ENCODE assay signal across 8 cellular contexts in the genomic region with DNA sequence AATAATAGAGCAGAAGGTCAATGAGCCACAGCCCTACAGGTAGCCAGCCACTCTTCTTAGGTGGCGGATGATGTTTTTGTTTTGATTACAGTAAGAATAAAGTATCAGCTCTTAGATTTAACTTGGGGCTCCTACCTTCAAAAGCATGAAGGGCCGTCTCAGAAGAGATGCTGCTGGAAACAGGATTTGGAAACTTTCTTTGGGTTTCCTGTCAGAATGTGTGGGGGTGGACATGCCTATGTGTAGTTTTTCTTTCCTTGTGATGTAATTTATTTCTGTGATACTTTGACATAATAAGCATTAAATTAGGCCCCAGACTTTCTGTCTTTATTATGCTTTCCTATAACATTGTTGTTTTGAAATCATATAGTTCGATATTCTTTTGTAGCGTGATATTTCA. TPM values are rescaled to one million over a fixed set of nuclear protein-coding genes. Genes with fewer than 3 reads are reported as not detected.
DNase-seq lines count a peak whose midpoint lies in the region; ATAC-seq, FAIRE-seq and TF ChIP-seq lines count a peak whose summit lies in the region.

No MANE protein-coding gene starts in this region.

- DNase-seq in OCI-LY7 (ENCODE audit: low spot score) (no peak), endothelial cell of umbilical vein (ENCODE audit: low read depth, low spot score) (peak; percentile 14), HPDE6-E6E7 (ENCODE audit: extremely low spot score) (no peak), dedifferentiated amniotic fluid mesenchymal stem cell (ENCODE audit: extremely low spot score) (no peak)
- DNase-seq in activated CD8-positive, alpha-beta memory T cell treated with anti-CD3 and anti-CD28 coated beads for 24 hours: no peak

- H2AFZ ChIP-seq in OCI-LY7 (ENCODE audit: low read length) (no peak overlapping the region), endothelial cell of umbilical vein (ENCODE audit: low read depth, low read length) (no peak overlapping the region)

- H3K9me1 ChIP-seq in endothelial cell of umbilical vein (replicated peaks; ENCODE audit: control insufficient read depth, extremely low read depth, insufficient read depth, low read length): no peaks in the 10 kb centered on the region

- H3K9me2 ChIP-seq in OCI-LY7 (ENCODE audit: insufficient read depth, low read length): no peaks in the 10 kb centered on the region

- intact Hi-C loops in OCI-LY7 (cut with micrococcal nuclease; ENCODE audit: unreplicated experiment) (loop anchor here (1.0 to 10.0 kb wide), 4 partner anchors 113 to 746 kb away; partner anchors contain the start of genes CD53 and DDX20), endothelial cell of umbilical vein (cut with micrococcal nuclease) (loop anchor here (5.0 kb wide), 1 partner anchor 76 kb away; no protein-coding TSS in a partner anchor)

- H3K36me3 ChIP-seq in OCI-LY7 (ENCODE audit: insufficient read depth, low read length) (peaks cover 30% of the 10 kb centered on the region), endothelial cell of umbilical vein (ENCODE audit: control insufficient read depth in 2 of 2, extremely low read depth in 1 of 2, insufficient read depth in 2 of 2, low read length in 2 of 2) (no peaks in the 10 kb centered on the region), rectal smooth muscle tissue (ENCODE audit: control insufficient read depth, insufficient read depth, low read length) (no peaks in the 10 kb centered on the region)

- dilution Hi-C loops in endothelial cell of umbilical vein (cut with MboI; ENCODE audit: extremely low pct_ligation_motif_present, low sequenced_read_pairs): no loop called here

- H3K4me1 ChIP-seq in OCI-LY7 (ENCODE audit: insufficient read depth, low read length, poor library complexity, severe bottlenecking): peaks cover 79% of the 10 kb centered on the region
- peaks cover 12% of the 10 kb centered on the region for H3K4me1 ChIP-seq in endothelial cell of umbilical vein (ENCODE audit: control insufficient read depth, extremely low read depth, insufficient read depth, low read length)
- H3K4me1 ChIP-seq in rectal smooth muscle tissue (ENCODE audit: control insufficient read depth, insufficient read depth, low read length): peaks cover 21% of the 10 kb centered on the region

- peak overlapping the region; percentile 70 for H3K9ac ChIP-seq in endothelial cell of umbilical vein (replicated peaks; ENCODE audit: extremely low read depth, insufficient read depth, low read length)
- peak overlapping the region; percentile 66 for H3K9ac ChIP-seq in rectal smooth muscle tissue (ENCODE audit: low read length)

- peaks cover 62% of the 10 kb centered on the region for H3K79me2 ChIP-seq in OCI-LY7 (ENCODE audit: insufficient read depth, low read depth, low read length)
- peaks cover 60% of the 10 kb centered on the region for H3K79me2 ChIP-seq in endothelial cell of umbilical vein (ENCODE audit: control insufficient read depth, insufficient read depth, low read length)

- H3K27me3 ChIP-seq in endothelial cell of umbilical vein (ENCODE audit: control insufficient read depth in 2 of 2, insufficient read depth in 2 of 2, low read length in 2 of 2) (peaks cover 0 to 2% of the 10 kb centered on the region in 2 experiments), rectal smooth muscle tissue (ENCODE audit: control insufficient read depth, insufficient read depth, low read length) (no peaks in the 10 kb centered on the region)

- H4K20me1 ChIP-seq in OCI-LY7 (ENCODE audit: insufficient read depth, low read length) (peaks cover 25% of the 10 kb centered on the region; the same call in 1 of the 2 replicates), endothelial cell of umbilical vein (replicated peaks; ENCODE audit: control insufficient read depth, extremely low read depth, insufficient read depth, low read length) (peaks cover 10% of the 10 kb centered on the region)

- no peak for TF ChIP-seq POLR2A in endothelial cell of umbilical vein (IDR thresholded peaks at IDR 0.05; ENCODE audit: low read depth, low read length)

- BruUV-seq in OCI-LY7 (replicated peaks; lab: Mats Ljungman, UMichigan) (no TSS peak), endothelial cell of umbilical vein (replicated peaks; lab: Mats Ljungman, UMichigan) (no TSS peak)

- CTCF ChIA-PET in OCI-LY7 (lab: Charles Lee; ENCODE audit: unreplicated experiment) (interaction anchor here (1.5 kb wide), 1 partner anchor 113 kb away, joined by 4 read pairs; no protein-coding TSS in a partner anchor), endothelial cell of umbilical vein (lab: Charles Lee) (interaction anchor here (2.3 to 2.5 kb wide), 3 partner anchors 113 to 139 kb away, joined by 7 to 20 read pairs (median 7); no protein-coding TSS in a partner anchor)

- ATAC-seq in GM21825 (IDR thresholded peaks at IDR 0.05; ENCODE audit: unreplicated experiment): no peak

- no peaks in the 10 kb centered on the region for H3K9me3 ChIP-seq in OCI-LY7 (ENCODE audit: low read length)
- H3K9me3 ChIP-seq in endothelial cell of umbilical vein (replicated peaks; ENCODE audit: control insufficient read depth, insufficient read depth, low read length): no peaks in the 10 kb centered on the region

- TF ChIP-seq CTCF in OCI-LY7 (conservative IDR thresholded peaks at IDR 0.05; ENCODE audit: low read length) (no peak), endothelial cell of umbilical vein (IDR thresholded peaks at IDR 0.05; ENCODE audit: extremely low read depth in 1 of 2, insufficient read depth in 1 of 2, low read depth in 1 of 2, low read length in 2 of 2) (no peak)

- H3K4me2 ChIP-seq in OCI-LY7 (ENCODE audit: low read length) (peak overlapping the region; percentile 79), endothelial cell of umbilical vein (ENCODE audit: insufficient read depth, low read length) (peak overlapping the region; percentile 89)

- FAIRE-seq in endothelial cell of umbilical vein (lab: Jason Lieb, UNC): no peak

- POLR2A ChIA-PET in OCI-LY7 (lab: Charles Lee): interaction anchor here (1.3 to 6.3 kb wide), 4 partner anchors 9 to 114 kb away, joined by 4 to 93 read pairs (median 21); no protein-coding TSS in a partner anchor
- POLR2A ChIA-PET in endothelial cell of umbilical vein (lab: Charles Lee): no interaction called here

- H3K4me3 ChIP-seq in GM08714 (ENCODE audit: low read length) (peak overlapping the region; percentile 81), OCI-LY7 (ENCODE audit: low read depth, low read length, poor library complexity, severe bottlenecking) (peak overlapping the region; percentile 94), endothelial cell of umbilical vein (replicated peaks in 1 of 3; ENCODE audit: insufficient read depth in 1 of 3, low read depth in 1 of 3, low read length in 3 of 3) (peak overlapping the region; percentile 19 to 98 (median 84)), rectal smooth muscle tissue (ENCODE audit: low read length) (peak overlapping the region; percentile 96)

- peak overlapping the region; percentile 53 for H3K27ac ChIP-seq in OCI-LY7 (ENCODE audit: low read depth, low read length, poor library complexity, severe bottlenecking)
- H3K27ac ChIP-seq in endothelial cell of umbilical vein (ENCODE audit: insufficient read depth, low read depth, low read length): peak overlapping the region; percentile 5
- H3K27ac ChIP-seq in rectal smooth muscle tissue (ENCODE audit: low read depth, low read length): peak overlapping the region; percentile 84

TF ChIP-seq in endothelial cell of umbilical vein, 7 proteins besides CTCF, POLR2A, EP300 and RAD21:
- TF ChIP-seq GATA2 (IDR thresholded peaks at IDR 0.05; ENCODE audit: insufficient read depth, insufficient read length, low read depth, low read length) (no peak), JUN (IDR thresholded peaks at IDR 0.05; ENCODE audit: borderline replicate concordance, insufficient read depth, insufficient read length, low read depth) (no peak), POLR2AphosphoS5 (IDR thresholded peaks at IDR 0.05; ENCODE audit: insufficient read depth, low read depth, low read length) (no peak), EZH2 (IDR thresholded peaks at IDR 0.05; ENCODE audit: borderline replicate concordance, low read depth, low read length, severe bottlenecking) (no peak), MYC (IDR thresholded peaks at IDR 0.05; ENCODE audit: low read depth, low read length) (no peak), MAX (IDR thresholded peaks at IDR 0.05; ENCODE audit: insufficient read depth, insufficient read length) (no peak), FOS (IDR thresholded peaks at IDR 0.05; ENCODE audit: borderline replicate concordance, insufficient read depth, low read length) (no peak)

RNA-seq across cellular contexts. Expression of gene RAP1A, which starts 1.5 kb away (rescaled TPM):
- total RNA-seq in OCI-LY7 (2014; rRNA removed; shearing (Covaris generic)): 8.5 and 10.4 TPM in 2 replicates
- total RNA-seq in OCI-LY7 (2022): 72.0 and 86.3 TPM in 2 replicates
- total RNA-seq in endothelial cell of umbilical vein: 56.4 and 57.1 TPM in 2 replicates
- 14.4 and 17.8 TPM in 2 replicates for polyA plus RNA-seq in endothelial cell of umbilical vein
- polyA plus RNA-seq in endothelial cell of umbilical vein (2011; cell fraction: cytosol; rRNA removed): 35.0 and 36.2 TPM in 2 replicates
- 12.1 and 15.4 TPM in 2 replicates for polyA plus RNA-seq in endothelial cell of umbilical vein (2011; cell fraction: nucleus; rRNA removed)
- 38.3 and 54.9 TPM in 2 replicates for polyA plus RNA-seq in endothelial cell of umbilical vein (2012)
- polyA minus RNA-seq in endothelial cell of umbilical vein: 11.1 and 11.7 TPM in 2 replicates
- 18.0 TPM for polyA minus RNA-seq in endothelial cell of umbilical vein (2011; cell fraction: cytosol; rRNA and poly(A)+ RNA removed)
- polyA minus RNA-seq in endothelial cell of umbilical vein (2011; cell fraction: nucleus; rRNA and poly(A)+ RNA removed): 6.4 and 7.5 TPM in 2 replicates

Comparison
In these comparisons a context has a peak if more than half of its experiments do, and no peak if none do; other contexts are left out.
1. H3K27ac ChIP-seq: peak in every context shown above with its lines; median percentile 84 in rectal smooth muscle tissue; 53 in OCI-LY7; 5 in endothelial cell of umbilical vein.